Comparison of ENCODE assay signal across 8 cellular contexts in the genomic region with DNA sequence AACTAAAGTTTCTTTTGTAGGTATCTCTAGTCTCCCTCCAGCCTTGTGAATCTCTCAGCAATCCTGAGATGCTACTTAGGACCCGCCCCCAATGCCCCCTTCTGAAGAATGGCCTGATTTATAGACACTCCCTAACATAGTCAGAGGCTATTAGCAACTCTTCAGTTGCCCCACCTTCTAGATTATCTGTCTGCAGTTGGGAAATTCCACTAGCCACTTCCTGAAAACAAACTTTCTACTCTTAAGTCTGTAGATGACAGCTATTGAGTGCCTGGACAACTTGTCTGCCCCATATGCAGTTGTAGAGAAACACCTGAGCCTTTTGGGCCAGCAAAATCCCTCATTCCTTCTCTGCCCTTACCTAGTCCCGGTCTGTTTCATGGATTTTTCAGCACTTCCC.
DNase-seq lines count a peak whose midpoint lies in the region; ATAC-seq, FAIRE-seq and TF ChIP-seq lines count a peak whose summit lies in the region.

No MANE protein-coding gene starts in this region.

- TF ChIP-seq POLR2A in GM12891 (IDR thresholded peaks at IDR 0.05; ENCODE audit: low read depth, low read length), result no peak

- H3K4me1 ChIP-seq in Loucy (ENCODE audit: insufficient read depth, low read length, poor library complexity, severe bottlenecking), result peaks cover 22% of the 10 kb centered on the region

- peak; percentile 23 for FAIRE-seq in GM12891 (lab: Jason Lieb, UNC)

- peak overlapping the region; percentile 27 for H3K4me2 ChIP-seq in Loucy (ENCODE audit: low read depth, low read length, poor library complexity, severe bottlenecking)

- H3K36me3 ChIP-seq in Loucy (ENCODE audit: insufficient read depth, low read length), result no peaks in the 10 kb centered on the region

- no peaks in the 10 kb centered on the region for H3K79me2 ChIP-seq in Loucy (ENCODE audit: insufficient read depth, low read length)

- POLR2A ChIA-PET in HEK293T (lab: Yijun Ruan, JAX), result no interaction called here

- no peaks in the 10 kb centered on the region for H4K20me1 ChIP-seq in Loucy (ENCODE audit: insufficient read depth, low read length, poor library complexity, severe bottlenecking)

- H3F3A ChIP-seq in Loucy (ENCODE audit: low read depth), result no peaks in the 10 kb centered on the region

- no peak overlapping the region; the same call in 1 of the 2 replicates for H2AFZ ChIP-seq in Loucy (ENCODE audit: low read length)

- CTCF ChIA-PET in HEK293T (lab: Yijun Ruan, JAX), result no interaction called here

- DNase-seq in GM12891 (ENCODE audit: insufficient read length, low spot score) (no peak), epithelial cell of prostate (ENCODE audit: low read depth, low spot score) (peak; percentile 86), GM19238 (ENCODE audit: insufficient read length, low spot score) (no peak), NCI-H1436 treated with DMSO at 0.1 percent for 48 hours (lab: John Stamatoyannopoulos, UW) (no peak), HEK293T (ENCODE audit: extremely low spot score) (no peak)

- no peak overlapping the region for H3K4me3 ChIP-seq in Loucy (ENCODE audit: low read length, poor library complexity, severe bottlenecking)

- ATAC-seq in GM21723 (IDR thresholded peaks at IDR 0.05; ENCODE audit: unreplicated experiment) (peak; percentile 96), HG02970 (IDR thresholded peaks at IDR 0.05; ENCODE audit: low FRiP score, unreplicated experiment) (no peak)

- peak overlapping the region; percentile 100 for H3K27ac ChIP-seq in epithelial cell of prostate

- TF ChIP-seq CTCF in Loucy (conservative IDR thresholded peaks at IDR 0.05; ENCODE audit: low read length), result no peak

- no peaks in the 10 kb centered on the region for H3K9me3 ChIP-seq in Loucy (ENCODE audit: insufficient read depth, low read depth, low read length)

- H3K9me2 ChIP-seq in Loucy (replicated peaks; ENCODE audit: low read depth, low read length), result no peaks in the 10 kb centered on the region

- H3K27me3 ChIP-seq in Loucy (ENCODE audit: insufficient read depth, low read length, poor library complexity, severe bottlenecking), result no peaks in the 10 kb centered on the region

- no peak overlapping the region for H3K9ac ChIP-seq in Loucy (ENCODE audit: low read depth, low read length, poor library complexity, severe bottlenecking)

TF ChIP-seq in GM12891, 5 proteins besides CTCF, POLR2A, EP300 and RAD21:
- TF ChIP-seq SPI1 (IDR thresholded peaks at IDR 0.05; ENCODE audit: low read depth, low read length), result peak; percentile 83
- TF ChIP-seq POLR2AphosphoS5 (IDR thresholded peaks at IDR 0.05; ENCODE audit: low read depth, low read length), result no peak

TF ChIP-seq in HEK293T, 16 proteins besides CTCF, POLR2A, EP300 and RAD21:
- no peak for TF ChIP-seq BHLHE40 (IDR thresholded peaks at IDR 0.05; ENCODE audit: borderline replicate concordance)
- no peak for TF ChIP-seq ARNT (IDR thresholded peaks at IDR 0.05)
- no peak for TF ChIP-seq LEF1 (IDR thresholded peaks at IDR 0.05; ENCODE audit: borderline replicate concordance)
- TF ChIP-seq CTBP1 (IDR thresholded peaks at IDR 0.05; ENCODE audit: borderline replicate concordance), result no peak
- TF ChIP-seq, protein P1, sequence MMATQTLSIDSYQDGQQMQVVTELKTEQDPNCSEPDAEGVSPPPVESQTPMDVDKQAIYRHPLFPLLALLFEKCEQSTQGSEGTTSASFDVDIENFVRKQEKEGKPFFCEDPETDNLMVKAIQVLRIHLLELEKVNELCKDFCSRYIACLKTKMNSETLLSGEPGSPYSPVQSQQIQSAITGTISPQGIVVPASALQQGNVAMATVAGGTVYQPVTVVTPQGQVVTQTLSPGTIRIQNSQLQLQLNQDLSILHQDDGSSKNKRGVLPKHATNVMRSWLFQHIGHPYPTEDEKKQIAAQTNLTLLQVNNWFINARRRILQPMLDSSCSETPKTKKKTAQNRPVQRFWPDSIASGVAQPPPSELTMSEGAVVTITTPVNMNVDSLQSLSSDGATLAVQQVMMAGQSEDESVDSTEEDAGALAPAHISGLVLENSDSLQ (IDR thresholded peaks at IDR 0.05), result no peak
- no peak for TF ChIP-seq ZNF384 (IDR thresholded peaks at IDR 0.05)
- TF ChIP-seq FOXK2 (IDR thresholded peaks at IDR 0.05), result no peak
- no peak for TF ChIP-seq FOXA1 (IDR thresholded peaks at IDR 0.05)
- TF ChIP-seq ELF4 (IDR thresholded peaks at IDR 0.05), result no peak
- TF ChIP-seq NFRKB (IDR thresholded peaks at IDR 0.05), result no peak
- TF ChIP-seq HDGF (IDR thresholded peaks at IDR 0.05; ENCODE audit: borderline replicate concordance), result no peak
- no peak for TF ChIP-seq FOXM1 (IDR thresholded peaks at IDR 0.05; ENCODE audit: borderline replicate concordance)
